Comparison of ENCODE assay signal across 8 cellular contexts in genomic region chr7:105017263-105018051, GRCh38. TPM values are rescaled to one million over a fixed set of nuclear protein-coding genes. Genes with fewer than 3 reads are reported as not detected.
A peak's percentile ranks its signal among the peaks of the same experiment; 100 is the strongest.
DNase-seq lines count a peak whose midpoint lies in the region; ATAC-seq and TF ChIP-seq lines count a peak whose summit lies in the region.

No MANE protein-coding gene starts in this region.

- no peak for TF ChIP-seq CTCF in GM10266 (IDR thresholded peaks at IDR 0.05; ENCODE audit: control insufficient read depth, insufficient read depth, low read depth, missing control alignments)

- peaks cover 0 to 10% of the 10 kb centered on the region in 2 donors for H3K27me3 Mint-ChIP-seq in CD8-positive, alpha-beta memory T cell

- peaks cover 39% of the 10 kb centered on the region for H3K4me1 ChIP-seq in CD8-positive, alpha-beta memory T cell (ENCODE audit: insufficient read depth, low read length)
- peaks cover 21% of the 10 kb centered on the region for H3K4me1 ChIP-seq in neuron (ENCODE audit: insufficient read depth, low read length)

- H3K9me3 Mint-ChIP-seq in CD8-positive, alpha-beta memory T cell = peaks cover 0 to 15% (median 2%) of the 10 kb centered on the region in 5 donors

- peak overlapping the region; percentile 96 to 100 (median 98) for H3K4me3 Mint-ChIP-seq in CD8-positive, alpha-beta memory T cell

- H2AFZ ChIP-seq in neuron (ENCODE audit: low read depth, low read length) = no peak overlapping the region

- CTCF ChIA-PET in CD8-positive, alpha-beta memory T cell (lab: Charles Lee) = interaction anchor here (1.5 to 14.8 kb wide), 4 partner anchors 20 to 50 kb away, joined by 4 to 204 read pairs (median 6); no protein-coding TSS in a partner anchor

- H3K27ac Mint-ChIP-seq in CD8-positive, alpha-beta memory T cell = peak overlapping the region; percentile 78 to 100 (median 96)

- peaks cover 0 to 62% (median 3%) of the 10 kb centered on the region in 3 donors for H3K36me3 Mint-ChIP-seq in CD8-positive, alpha-beta memory T cell

- H3K4me1 Mint-ChIP-seq in CD8-positive, alpha-beta memory T cell = peaks cover 47 to 61% (median 59%) of the 10 kb centered on the region in 3 donors

- H3K27me3 ChIP-seq in CD8-positive, alpha-beta memory T cell (ENCODE audit: insufficient read depth, low read length, poor library complexity, severe bottlenecking) = no peaks in the 10 kb centered on the region
- H3K27me3 ChIP-seq in neuron (ENCODE audit: insufficient read depth, low read length) = no peaks in the 10 kb centered on the region

- DNase-seq in CD8-positive, alpha-beta memory T cell = peak in 1 of 5 donors; percentile 22
- DNase-seq in NCI-H524 treated with DMSO at 0.1 percent for 48 hours (lab: John Stamatoyannopoulos, UW) (peak; percentile 34), dermis blood vessel endothelial cell (peak; percentile 52), GM10266 (ENCODE audit: extremely low spot score) (no peak), NCI-H774 (lab: John Stamatoyannopoulos, UW) (no peak), putamen (ENCODE audit: low spot score) (no peak)

- ATAC-seq in HG03521 (IDR thresholded peaks at IDR 0.05; ENCODE audit: unreplicated experiment) = no peak

- peak overlapping the region; percentile 91 for H3K4me3 ChIP-seq in CD8-positive, alpha-beta memory T cell (ENCODE audit: low read length)
- H3K4me3 ChIP-seq in neuron (ENCODE audit: low read length) = peak overlapping the region; percentile 82

- no peaks in the 10 kb centered on the region for H3K9me3 ChIP-seq in CD8-positive, alpha-beta memory T cell (ENCODE audit: low read length)
- H3K9me3 ChIP-seq in neuron (ENCODE audit: low read length) = no peaks in the 10 kb centered on the region

- no peaks in the 10 kb centered on the region for H3K36me3 ChIP-seq in CD8-positive, alpha-beta memory T cell (ENCODE audit: insufficient read depth, low read length)
- no peaks in the 10 kb centered on the region for H3K36me3 ChIP-seq in neuron (ENCODE audit: insufficient read depth, low read length)

- H3K27ac ChIP-seq in CD8-positive, alpha-beta memory T cell (ENCODE audit: low read depth, low read length) = peak overlapping the region; percentile 100

- POLR2A ChIA-PET in CD8-positive, alpha-beta memory T cell (lab: Charles Lee) = interaction anchor here (0.7 to 2.3 kb wide), 8 partner anchors 8 to 335 kb away, joined by 3 to 7 read pairs (median 4); no protein-coding TSS in a partner anchor

RNA-seq across cellular contexts. Expression of gene KMT2E, which starts 3.5 kb away (rescaled TPM):
- 10 to 100 TPM; 81.0 to 87.5 TPM for total RNA-seq in CD8-positive, alpha-beta memory T cell
- polyA plus RNA-seq in CD8-positive, alpha-beta memory T cell = 237 TPM
- 155 and 160 TPM in 2 replicates for total RNA-seq in dermis blood vessel endothelial cell

Comparison
In these comparisons a context has a peak if more than half of its experiments do, and no peak if none do; other contexts are left out.
1. DNase-seq: peak in NCI-H524 treated with DMSO at 0.1 percent for 48 hours (single experiment) and dermis blood vessel endothelial cell (single experiment); none in GM10266 (single experiment), NCI-H774 (single experiment) and putamen (single experiment).